26 cellular contexts compared by ENCODE assay signal in genomic region chr11:104476454-104476853, GRCh38.
"Had no signal": no experiment of that assay in that cellular context is flagged by ENCODE, and none has a peak within 500 bp of the region (broad histone marks: within the 10 kb centered on the region; RNA-seq: fewer than 3 reads in every experiment).

No MANE protein-coding gene starts in this region.

- ATAC-seq: natural killer cell treated with Interleukin-12 subunit alpha and Interleukin-12 subunit beta and Interleukin-15 and Interleukin-18, amount 100 ng/mL, for 72 hours; right cardiac atrium; sciatic nerve; stimulated activated naive B cell treated with anti-CD40 and anti-IgM and Interleukin-4, amounts not matched to agents 10 μg/mL and 1 μg/mL and 100 μg/mL, for 72 hours; stimulated activated naive CD8-positive, alpha-beta T cell treated with anti-CD3 and anti-CD28 coated beads, Interleukin-15, Interleukin-2, amounts not matched to agents 100 U/mL and 50 U/mL, for 24 hours had no signal

- H3K4me3 ChIP-seq: hepatocyte, left ventricle myocardium inferior, lung, ovary, prostate gland, skin epidermis, stomach, testis, thyroid gland, transverse colon, upper lobe of left lung, vagina had no signal

- DNase-seq: kidney; left ventricle myocardium inferior; mesendoderm; naive B cell; ovary; posterior cingulate gyrus; retina; right cardiac atrium; stimulated activated CD4-positive, alpha-beta T cell treated with anti-CD3 and anti-CD28 coated beads, Interleukin-12 subunit alpha, Interleukin-12 subunit beta, amount 100 ng/mL, for 4 hours; stimulated activated CD4-positive, alpha-beta T cell treated with anti-CD3 and anti-CD28 coated beads, Interleukin-15, amount 100 ng/mL, for 24 hours; stimulated activated CD4-positive, alpha-beta T cell treated with anti-CD3 and anti-CD28 coated beads, Interleukin-2, amount 100 ng/mL, for 24 hours; stimulated activated CD4-positive, alpha-beta T cell treated with anti-CD3 and anti-CD28 coated beads, Interleukin-4, amount 100 ng/mL, for 1 hour; stimulated activated naive B cell treated with anti-CD40 and anti-IgM and Interleukin-4, amounts not matched to agents 10 μg/mL and 1 μg/mL and 100 μg/mL, for 72 hours; stimulated activated naive CD8-positive, alpha-beta T cell treated with anti-CD3 and anti-CD28 coated beads, Interleukin-15, Interleukin-2, amounts not matched to agents 100 U/mL and 50 U/mL, for 24 hours; stomach; testis; thyroid gland; transverse colon; upper lobe of left lung had no signal
